Comparison of ENCODE assay signal across 8 cellular contexts in the genomic region with DNA sequence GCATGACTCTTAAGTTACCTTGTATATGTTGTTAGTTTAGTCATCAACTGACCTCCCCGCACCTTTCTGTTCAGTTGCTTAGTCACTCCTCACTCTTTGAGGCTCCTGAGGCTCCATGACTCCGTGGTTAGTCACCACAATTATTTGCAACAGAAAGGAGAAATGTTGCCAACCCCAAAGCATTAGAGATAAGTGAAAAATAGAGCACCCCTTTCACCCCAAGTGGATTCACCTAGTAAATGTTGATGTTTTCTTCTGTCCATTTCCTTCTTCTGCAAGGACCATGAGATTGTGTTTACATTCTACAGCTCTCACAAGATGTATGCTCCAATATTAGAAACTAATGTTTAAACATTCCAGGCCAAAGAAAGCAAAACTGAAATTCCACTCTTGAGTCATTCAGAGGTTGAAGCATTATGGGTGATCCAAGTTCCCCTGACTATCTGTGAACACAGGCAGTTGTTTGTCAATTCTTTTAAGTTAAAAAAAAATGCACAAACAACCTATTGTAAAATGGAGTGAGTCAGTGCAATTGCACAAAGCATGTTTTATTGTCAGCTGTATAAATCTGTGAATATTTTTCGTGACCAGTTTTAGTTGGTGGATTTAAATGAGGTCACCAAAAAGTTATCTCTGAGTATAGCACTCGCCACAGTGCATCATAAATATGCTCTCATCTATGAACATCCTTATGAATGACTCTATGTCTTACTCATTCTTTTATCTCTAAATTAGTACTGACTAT.
DNase-seq lines count a peak whose midpoint lies in the region; ATAC-seq and TF ChIP-seq lines count a peak whose summit lies in the region.

No MANE protein-coding gene starts in this region.

- H3K27ac Mint-ChIP-seq in mesothelial cell of epicardium, result peak overlapping the region; percentile 44
- no peak overlapping the region for H3K27ac Mint-ChIP-seq in naive thymus-derived CD4-positive, alpha-beta T cell
- no peak overlapping the region for H3K27ac Mint-ChIP-seq in naive thymus-derived CD8-positive, alpha-beta T cell

- ATAC-seq in GM18520 (IDR thresholded peaks at IDR 0.05; ENCODE audit: unreplicated experiment), result peak; percentile 78
- ATAC-seq in HG03095 (IDR thresholded peaks at IDR 0.05; ENCODE audit: unreplicated experiment), result peak; percentile 53
- ATAC-seq in naive thymus-derived CD4-positive, alpha-beta T cell, result no peak
- ATAC-seq in naive thymus-derived CD8-positive, alpha-beta T cell, result no peak

- H3K36me3 ChIP-seq in naive thymus-derived CD4-positive, alpha-beta T cell (ENCODE audit: control insufficient read depth in 2 of 3, insufficient read depth in 3 of 3, low read length in 3 of 3), result no peaks in the 10 kb centered on the region

- no peak for TF ChIP-seq CTCF in mesothelial cell of epicardium (IDR thresholded peaks at IDR 0.05; ENCODE audit: unreplicated experiment)

- no peaks in the 10 kb centered on the region for H3K9me3 ChIP-seq in naive thymus-derived CD4-positive, alpha-beta T cell (ENCODE audit: control insufficient read depth in 2 of 3, low read length in 3 of 3)

- CTCF ChIA-PET in naive thymus-derived CD4-positive, alpha-beta T cell (lab: Charles Lee), result no interaction called here

- H3K4me3 Mint-ChIP-seq in mesothelial cell of epicardium, result no peak overlapping the region
- no peak overlapping the region for H3K4me3 Mint-ChIP-seq in naive thymus-derived CD4-positive, alpha-beta T cell
- H3K4me3 Mint-ChIP-seq in naive thymus-derived CD8-positive, alpha-beta T cell, result no peak overlapping the region

- DNase-seq in amniotic stem cell (lab: John Stamatoyannopoulos, UW), result peak; percentile 15
- DNase-seq in mesothelial cell of epicardium (ENCODE audit: low spot score in 2 of 2, unreplicated experiment in 2 of 2), result no peak
- no peak for DNase-seq in naive thymus-derived CD4-positive, alpha-beta T cell
- no peak for DNase-seq in naive thymus-derived CD8-positive, alpha-beta T cell
- DNase-seq in NCI-H2029 treated with DMSO at 0.1 percent for 48 hours (lab: John Stamatoyannopoulos, UW), result no peak
- no peak for DNase-seq in activated CD4-positive, CD25-positive, alpha-beta regulatory T cell treated with anti-CD3 and anti-CD28 coated beads, Interleukin-2, amount 50 U/mL, for 72 hours

- H3K27me3 ChIP-seq in naive thymus-derived CD4-positive, alpha-beta T cell (ENCODE audit: control insufficient read depth in 2 of 2, insufficient read depth in 2 of 2, low read length in 2 of 2), result no peaks in the 10 kb centered on the region

- no peaks in the 10 kb centered on the region for H3K27me3 Mint-ChIP-seq in mesothelial cell of epicardium (ENCODE audit: low read depth)
- no peaks in the 10 kb centered on the region for H3K27me3 Mint-ChIP-seq in naive thymus-derived CD4-positive, alpha-beta T cell
- H3K27me3 Mint-ChIP-seq in naive thymus-derived CD8-positive, alpha-beta T cell, result no peaks in the 10 kb centered on the region

- H3K4me3 ChIP-seq in naive thymus-derived CD4-positive, alpha-beta T cell (ENCODE audit: low read length), result no peak overlapping the region

- intact Hi-C loops in naive thymus-derived CD4-positive, alpha-beta T cell (cut with micrococcal nuclease), result no loop called here

- H3K36me3 Mint-ChIP-seq in mesothelial cell of epicardium, result no peaks in the 10 kb centered on the region
- no peaks in the 10 kb centered on the region for H3K36me3 Mint-ChIP-seq in naive thymus-derived CD4-positive, alpha-beta T cell
- H3K36me3 Mint-ChIP-seq in naive thymus-derived CD8-positive, alpha-beta T cell, result no peaks in the 10 kb centered on the region

- H3K27ac ChIP-seq in naive thymus-derived CD4-positive, alpha-beta T cell (ENCODE audit: low read depth, low read length), result no peak overlapping the region

- POLR2A ChIA-PET in naive thymus-derived CD4-positive, alpha-beta T cell (lab: Charles Lee), result no interaction called here
- POLR2A ChIA-PET in naive thymus-derived CD8-positive, alpha-beta T cell (lab: Charles Lee), result no interaction called here

- H3K4me1 Mint-ChIP-seq in mesothelial cell of epicardium, result peaks cover 14% of the 10 kb centered on the region
- no peaks in the 10 kb centered on the region for H3K4me1 Mint-ChIP-seq in naive thymus-derived CD4-positive, alpha-beta T cell
- no peaks in the 10 kb centered on the region for H3K4me1 Mint-ChIP-seq in naive thymus-derived CD8-positive, alpha-beta T cell

- H3K4me1 ChIP-seq in naive thymus-derived CD4-positive, alpha-beta T cell (ENCODE audit: control insufficient read depth in 2 of 2, insufficient read depth in 2 of 2, low read length in 2 of 2), result no peaks in the 10 kb centered on the region

- peaks cover 3% of the 10 kb centered on the region for H3K9me3 Mint-ChIP-seq in mesothelial cell of epicardium
- peaks cover 0 to 9% (median 0%) of the 10 kb centered on the region in 11 donors for H3K9me3 Mint-ChIP-seq in naive thymus-derived CD4-positive, alpha-beta T cell
- H3K9me3 Mint-ChIP-seq in naive thymus-derived CD8-positive, alpha-beta T cell, result peaks cover 0 to 9% (median 4%) of the 10 kb centered on the region in 9 donors

Comparison
In these comparisons a context has a peak if more than half of its experiments do, and no peak if none do; other contexts are left out.
1. ATAC-seq: peak in GM18520 (single experiment) and HG03095 (single experiment); none in naive thymus-derived CD4-positive, alpha-beta T cell (single experiment) and naive thymus-derived CD8-positive, alpha-beta T cell (0 of 2).